Comparison of ENCODE assay signal across 1 cellular context in the genomic region with DNA sequence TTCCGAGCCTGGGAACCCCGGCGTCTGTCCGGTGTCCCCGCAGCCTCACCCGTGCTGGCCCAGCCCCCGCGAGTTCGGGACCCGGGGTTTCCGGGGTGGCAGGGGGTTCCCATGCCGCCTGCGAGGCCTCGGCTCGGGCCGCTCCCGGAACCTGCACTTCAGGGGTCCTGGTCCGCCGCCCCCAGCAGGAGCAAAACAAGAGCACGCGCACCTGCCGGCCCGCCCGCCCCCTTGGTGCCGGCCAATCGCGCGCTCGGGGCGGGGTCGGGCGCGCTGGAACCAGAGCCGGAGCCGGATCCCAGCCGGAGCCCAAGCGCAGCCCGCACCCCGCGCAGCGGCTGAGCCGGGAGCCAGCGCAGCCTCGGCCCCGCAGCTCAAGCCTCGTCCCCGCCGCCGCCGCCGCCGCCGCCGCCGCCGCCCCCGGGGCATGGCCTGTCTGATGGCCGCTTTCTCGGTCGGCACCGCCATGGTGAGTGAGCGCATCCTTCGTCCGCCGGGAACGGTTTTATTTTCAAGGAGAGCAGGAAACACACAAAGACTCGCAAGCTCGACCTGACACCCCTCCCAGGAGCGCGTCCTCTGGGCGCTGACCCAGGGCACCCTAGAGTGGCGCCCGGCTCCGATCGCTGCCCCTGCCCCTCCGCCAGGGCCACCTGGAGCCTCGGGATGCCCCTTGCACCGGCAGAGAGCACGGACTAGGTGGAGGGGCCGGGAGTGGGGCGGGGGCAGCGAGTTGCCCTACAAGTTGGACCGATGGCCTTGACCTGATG.
TF ChIP-seq lines count a peak whose summit lies in the region.

Gene ABCG1, plus strand, starts transcription at position 305 of the 770 bp plus-strand sequence. Its CDS starts 123 bp downstream, at position 428.

TF ChIP-seq in WTC11, 78 proteins besides CTCF, POLR2A, EP300 and RAD21 (continued from another document):
- TF ChIP-seq AFF4 (CRISPR knock-in tag; IDR thresholded peaks at IDR 0.05; ENCODE audit: borderline replicate concordance) (no peak), TP53 (CRISPR knock-in tag; IDR thresholded peaks at IDR 0.05) (peak; percentile 58; the same call in 1 of the 2 replicates), PRRX2 (CRISPR knock-in tag; IDR thresholded peaks at IDR 0.05) (no peak), ATF1 (CRISPR knock-in tag; IDR thresholded peaks at IDR 0.05) (no peak), FOXP1 (CRISPR knock-in tag; IDR thresholded peaks at IDR 0.05; ENCODE audit: borderline replicate concordance) (0 out of 2 replicates have a peak, but pooled peaks have one; percentile 66), FOXK1 (CRISPR knock-in tag; IDR thresholded peaks at IDR 0.05) (peak; percentile 97), E2F1 (CRISPR knock-in tag; IDR thresholded peaks at IDR 0.05) (0 out of 2 replicates have a peak, but pooled peaks have one; percentile 10)
